8 cellular contexts compared by ENCODE assay signal in the genomic region with DNA sequence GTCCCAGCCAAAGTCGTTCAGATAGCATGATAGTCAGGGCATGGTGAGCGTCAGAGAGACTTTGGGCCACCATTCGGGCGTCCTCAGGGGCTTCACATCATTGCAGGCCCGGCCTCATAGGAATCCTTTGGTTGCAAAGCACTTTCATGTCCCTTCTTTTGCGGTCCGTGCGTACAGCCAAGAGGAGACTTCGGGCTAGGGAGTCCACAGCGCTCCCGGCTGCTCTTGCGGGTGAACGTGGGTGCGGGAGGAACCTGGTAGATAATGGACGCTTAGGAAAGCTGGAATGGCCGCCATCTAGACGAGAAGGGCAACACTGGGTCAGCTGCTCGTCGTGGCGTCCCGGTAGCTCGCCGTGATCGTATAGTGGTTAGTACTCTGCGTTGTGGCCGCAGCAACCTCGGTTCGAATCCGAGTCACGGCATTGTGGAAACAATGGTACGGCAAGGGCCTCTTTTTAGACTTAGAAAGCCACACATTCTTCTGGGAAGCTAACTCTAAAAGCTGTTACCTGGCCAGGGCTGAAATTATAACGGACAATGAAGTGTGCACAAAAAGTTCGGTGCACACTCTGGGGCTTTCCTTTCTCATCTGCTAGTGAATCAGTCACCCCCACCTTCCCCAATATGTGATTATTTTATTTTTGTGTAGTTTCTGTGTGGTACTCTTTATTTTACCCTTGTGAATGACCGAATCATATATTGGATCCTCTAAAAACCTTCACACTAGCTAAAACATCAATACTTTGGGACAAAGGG. TPM values are rescaled to one million over a fixed set of nuclear protein-coding genes. Genes with fewer than 3 reads are reported as not detected.
DNase-seq lines count a peak whose midpoint lies in the region; ATAC-seq and TF ChIP-seq lines count a peak whose summit lies in the region.

No MANE protein-coding gene starts in this region.

- H3K9me3 ChIP-seq in SJCRH30 (replicated peaks): no peaks in the 10 kb centered on the region

- H3K27ac ChIP-seq in SJCRH30 (peak overlapping the region; percentile 83), temporal lobe (ENCODE audit: low read depth, low read length) (peak overlapping the region; percentile 100)

- ATAC-seq in GM19438 (IDR thresholded peaks at IDR 0.05; ENCODE audit: low read depth, unreplicated experiment): peak; percentile 14

- DNase-seq in AG04449 (ENCODE audit: low read depth, low spot score) (peak; percentile 26), M059J (ENCODE audit: low read depth) (peak; percentile 83), SJCRH30 (peak; percentile 89 to 93), glomerular endothelial cell (ENCODE audit: extremely low read depth, low read depth, low spot score) (peak; percentile 58), nucleus accumbens (lab: John Stamatoyannopoulos, UW) (peak in 54 of 56 donors; percentile 23 to 91 (median 82))
- DNase-seq in activated gamma-delta T cell treated with anti-CD3 and anti-CD28 coated beads, Interleukin-2, amount 50 U/mL, for 16 hours (ENCODE audit: low read depth): peak; percentile 44

- POLR2A ChIA-PET in AG04449 (lab: Yijun Ruan, JAX): interaction anchor here (0.8 to 2.4 kb wide), 4 partner anchors 38 to 299 kb away, joined by 3 to 9 read pairs (median 4); a partner anchor contains a TSS

- no peaks in the 10 kb centered on the region for H3K36me3 ChIP-seq in SJCRH30

- no peaks in the 10 kb centered on the region for H3K27me3 ChIP-seq in SJCRH30

- H3K4me3 ChIP-seq in AG04449 (ENCODE audit: low read depth, low read length) (peak overlapping the region; percentile 76), SJCRH30 (peak overlapping the region; percentile 65)

- H3K4me1 ChIP-seq in SJCRH30: peaks cover 11% of the 10 kb centered on the region

- no peak for TF ChIP-seq CTCF in AG04449 (IDR thresholded peaks at IDR 0.05; ENCODE audit: insufficient read depth, low read length, missing control alignments)

- CTCF ChIA-PET in AG04449 (lab: Yijun Ruan, JAX): interaction anchor here (0.8 to 8.4 kb wide), 16 partner anchors 10 to 386 kb away, joined by 3 to 107 read pairs (median 4); a partner anchor contains a TSS

RNA-seq across cellular contexts. Expression of a gene that starts 13.2 kb away (rescaled TPM):
- 0.96 and 1.5 TPM in 2 replicates for total RNA-seq in M059J (2014; rRNA removed; shearing (Covaris generic))
- 22.1 and 22.9 TPM in 2 replicates for total RNA-seq in SJCRH30 (2014; rRNA removed; shearing (Covaris generic))
- total RNA-seq in glomerular endothelial cell: 1.9 and 2.8 TPM in 2 replicates
- 46.7 TPM for total RNA-seq in temporal lobe

RNA-seq across cellular contexts. Expression of a gene that starts 51.1 kb away (rescaled TPM):
- not detected in 2 replicates for total RNA-seq in M059J (2014; rRNA removed; shearing (Covaris generic))
- not detected in 2 replicates for total RNA-seq in SJCRH30 (2014; rRNA removed; shearing (Covaris generic))
- total RNA-seq in glomerular endothelial cell (not detected in 2 replicates), temporal lobe (not detected)

Comparison
In these comparisons a context has a peak if more than half of its experiments do, and no peak if none do; other contexts are left out.
1. Peak in every context shown above with its lines: DNase-seq, ATAC-seq, H3K4me3 ChIP-seq and H3K27ac ChIP-seq.
2. DNase-seq: peak in every context shown above with its lines; median percentile 91 in SJCRH30; 83 in M059J; 82 in nucleus accumbens; 58 in glomerular endothelial cell; 44 in activated gamma-delta T cell treated with anti-CD3 and anti-CD28 coated beads, Interleukin-2, amount 50 U/mL, for 16 hours; 26 in AG04449.